Comparison of ENCODE assay signal across 8 cellular contexts in genomic region chr20:36064661-36065426, GRCh38.
DNase-seq lines count a peak whose midpoint lies in the region; ATAC-seq lines count a peak whose summit lies in the region.

No MANE protein-coding gene starts in this region.

- peak overlapping the region; percentile 55 for H3K27ac Mint-ChIP-seq in activated CD8-positive, alpha-beta T cell treated with anti-CD3 and anti-CD28 coated beads, Interleukin-2, amount 10 ng/mL, durations not matched to agents 7 days and 5 days

- no peaks in the 10 kb centered on the region for H3K36me3 Mint-ChIP-seq in activated CD8-positive, alpha-beta T cell treated with anti-CD3 and anti-CD28 coated beads, Interleukin-2, amount 10 ng/mL, durations not matched to agents 7 days and 5 days (ENCODE audit: low read depth)

- H3K36me3 ChIP-seq in BLaER1 treated with 17β-estradiol and CSF1 and Interleukin-3, amounts not matched to agents 10 nM and 100 nM = no peaks in the 10 kb centered on the region
- no peaks in the 10 kb centered on the region for H3K36me3 ChIP-seq in ectodermal cell (ENCODE audit: control insufficient read depth, insufficient read depth, low read length)

- peak overlapping the region; percentile 47 to 79 (median 64) for H3K27ac ChIP-seq in BLaER1 treated with 17β-estradiol and CSF1 and Interleukin-3, amounts not matched to agents 10 nM and 100 nM
- no peak overlapping the region for H3K27ac ChIP-seq in ectodermal cell (ENCODE audit: insufficient read depth, low read depth, low read length, poor library complexity, severe bottlenecking)

- peaks cover 24 to 30% (median 27%) of the 10 kb centered on the region in 10 experiments for H3K4me1 ChIP-seq in BLaER1 treated with 17β-estradiol and CSF1 and Interleukin-3, amounts not matched to agents 10 nM and 100 nM
- peaks cover 6% of the 10 kb centered on the region for H3K4me1 ChIP-seq in ectodermal cell (ENCODE audit: control insufficient read depth, insufficient read depth, low read length)

- 5 to 6% methylated on average over 61 of the region's 61 CpGs for WGBS in ectodermal cell, 2 experiments

- DNase-seq in NCI-H748 treated with DMSO at 0.1 percent for 48 hours (lab: John Stamatoyannopoulos, UW) = peak; percentile 63
- peak; percentile 93 for DNase-seq in activated CD8-positive, alpha-beta T cell treated with anti-CD3 and anti-CD28 coated beads, Interleukin-2, amount 10 ng/mL, durations not matched to agents 7 days and 5 days
- DNase-seq in medulla oblongata (ENCODE audit: extremely low spot score) = peak; percentile 94
- peak; percentile 86 to 96 (median 89) for DNase-seq in stimulated activated CD4-positive, alpha-beta T cell treated with anti-CD3 and anti-CD28 coated beads, TNF-alpha, amount 100 ng/mL, for 4 hours (ENCODE audit: low read depth in 3 of 3)

- H3K9ac ChIP-seq in BLaER1 treated with 17β-estradiol and CSF1 and Interleukin-3, amounts not matched to agents 10 nM and 100 nM = peak overlapping the region; percentile 54 to 81 (median 75)

- H3K4me3 Mint-ChIP-seq in activated CD8-positive, alpha-beta T cell treated with anti-CD3 and anti-CD28 coated beads, Interleukin-2, amount 10 ng/mL, durations not matched to agents 7 days and 5 days = peak overlapping the region; percentile 80

- H3K4me3 ChIP-seq in BLaER1 treated with 17β-estradiol and CSF1 and Interleukin-3, amounts not matched to agents 10 nM and 100 nM = peak overlapping the region; percentile 55 to 72 (median 62)
- peak overlapping the region; percentile 50 for H3K4me3 ChIP-seq in ectodermal cell (ENCODE audit: insufficient read depth, low read depth, low read length)

- no peaks in the 10 kb centered on the region for H3K9me3 Mint-ChIP-seq in activated CD8-positive, alpha-beta T cell treated with anti-CD3 and anti-CD28 coated beads, Interleukin-2, amount 10 ng/mL, durations not matched to agents 7 days and 5 days (ENCODE audit: insufficient read depth)

- ATAC-seq in GM19351 (IDR thresholded peaks at IDR 0.05; ENCODE audit: unreplicated experiment) (peak; percentile 96), HG03520 (IDR thresholded peaks at IDR 0.05; ENCODE audit: unreplicated experiment) (peak; percentile 88)
- ATAC-seq in activated CD8-positive, alpha-beta T cell treated with anti-CD3 and anti-CD28 coated beads, Interleukin-2, amount 10 ng/mL, durations not matched to agents 7 days and 5 days = peak; percentile 96

- H4K20me1 ChIP-seq in BLaER1 treated with 17β-estradiol and CSF1 and Interleukin-3, amounts not matched to agents 10 nM and 100 nM = no peaks in the 10 kb centered on the region

- no peaks in the 10 kb centered on the region for H3K27me3 ChIP-seq in BLaER1 treated with 17β-estradiol and CSF1 and Interleukin-3, amounts not matched to agents 10 nM and 100 nM
- peaks cover 36% of the 10 kb centered on the region for H3K27me3 ChIP-seq in ectodermal cell (ENCODE audit: control insufficient read depth, insufficient read depth, low read length, poor library complexity, severe bottlenecking)

- peaks cover 11% of the 10 kb centered on the region for H3K4me1 Mint-ChIP-seq in activated CD8-positive, alpha-beta T cell treated with anti-CD3 and anti-CD28 coated beads, Interleukin-2, amount 10 ng/mL, durations not matched to agents 7 days and 5 days (ENCODE audit: low read depth)

- CTCF ChIA-PET in activated CD8-positive, alpha-beta T cell treated with anti-CD3 and anti-CD28 coated beads, Interleukin-2, amount 10 ng/mL, durations not matched to agents 7 days and 5 days (lab: Charles Lee) = interaction anchor here (0.9 to 1.8 kb wide), 5 partner anchors 31 to 91 kb away, joined by 3 to 8 read pairs (median 3); no protein-coding TSS in a partner anchor

- H3K27me3 Mint-ChIP-seq in activated CD8-positive, alpha-beta T cell treated with anti-CD3 and anti-CD28 coated beads, Interleukin-2, amount 10 ng/mL, durations not matched to agents 7 days and 5 days (ENCODE audit: low read depth) = peaks cover 12% of the 10 kb centered on the region

- POLR2A ChIA-PET in activated CD8-positive, alpha-beta T cell treated with anti-CD3 and anti-CD28 coated beads, Interleukin-2, amount 10 ng/mL, durations not matched to agents 7 days and 5 days (lab: Charles Lee) = interaction anchor here (0.6 to 1.5 kb wide), 2 partner anchors 13 to 111 kb away, joined by 3 to 9 read pairs; partner anchors contain the start of gene SCAND1

- H3K4me2 ChIP-seq in BLaER1 treated with 17β-estradiol and CSF1 and Interleukin-3, amounts not matched to agents 10 nM and 100 nM = peak overlapping the region; percentile 82 to 95 (median 91)

- peaks cover 0 to 13% (median 4%) of the 10 kb centered on the region in 11 experiments; a peak in 11 of 22 replicates for H3K9me3 ChIP-seq in BLaER1 treated with 17β-estradiol and CSF1 and Interleukin-3, amounts not matched to agents 10 nM and 100 nM (replicated peaks in 1 of 11)
- H3K9me3 ChIP-seq in ectodermal cell (ENCODE audit: control insufficient read depth, low read length) = no peaks in the 10 kb centered on the region
